Comparison of ENCODE assay signal across 8 cellular contexts in the genomic region with DNA sequence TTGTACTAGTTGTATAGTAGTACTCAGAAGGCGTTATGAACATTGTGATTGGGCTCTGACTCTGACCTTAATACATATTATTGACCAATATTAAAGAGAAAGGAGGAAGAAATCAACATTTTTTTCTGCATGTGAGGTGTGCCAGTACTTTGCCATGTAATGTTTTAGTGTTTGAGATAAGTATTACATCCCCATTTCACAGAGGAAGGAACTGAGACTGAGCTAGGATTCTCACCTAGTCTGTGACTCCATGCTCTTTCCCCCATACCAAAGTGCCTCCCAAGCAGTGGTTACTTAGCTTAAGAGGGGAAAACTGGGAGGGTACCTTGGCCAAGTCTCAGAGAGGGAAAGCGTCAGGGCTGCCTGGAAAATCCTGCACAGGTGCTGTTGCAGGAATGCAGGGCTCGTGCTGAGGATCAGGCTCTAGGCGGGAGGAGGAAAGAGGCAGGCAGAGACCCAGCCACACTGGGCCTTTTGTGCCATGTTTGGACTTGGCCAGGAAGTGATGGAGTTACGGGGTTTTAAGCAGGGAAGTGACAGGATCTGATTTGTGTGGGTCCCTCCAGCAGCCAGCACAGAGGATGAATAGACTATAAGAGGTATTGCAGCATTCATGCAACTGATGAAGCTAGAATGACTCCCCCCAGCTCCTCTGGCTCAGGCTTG. TPM values are rescaled to one million over a fixed set of nuclear protein-coding genes. Genes with fewer than 3 reads are reported as not detected.
DNase-seq lines count a peak whose midpoint lies in the region; ATAC-seq and TF ChIP-seq lines count a peak whose summit lies in the region.

No MANE protein-coding gene starts in this region.

- H3K27ac Mint-ChIP-seq in stimulated activated effector memory CD8-positive, alpha-beta T cell treated with anti-CD3 and anti-CD28 coated beads, Interleukin-12 subunit alpha, Interleukin-12 subunit beta, amount 100 ng/mL, for 72 hours = peak overlapping the region; percentile 95

- in situ Hi-C loops in HAP-1 (cut with MboI; ENCODE audit: low sequenced_read_pairs) = no loop called here

- H3K27me3 ChIP-seq in HAP-1 (ENCODE audit: low read depth) = no peaks in the 10 kb centered on the region

- H3K36me3 Mint-ChIP-seq in stimulated activated effector memory CD8-positive, alpha-beta T cell treated with anti-CD3 and anti-CD28 coated beads, Interleukin-12 subunit alpha, Interleukin-12 subunit beta, amount 100 ng/mL, for 72 hours = peaks cover 100% of the 10 kb centered on the region

- peaks cover 49% of the 10 kb centered on the region for H3K4me1 Mint-ChIP-seq in stimulated activated effector memory CD8-positive, alpha-beta T cell treated with anti-CD3 and anti-CD28 coated beads, Interleukin-12 subunit alpha, Interleukin-12 subunit beta, amount 100 ng/mL, for 72 hours

- peak overlapping the region; percentile 89; the same call in 1 of the 2 replicates for H3K4me3 ChIP-seq in HAP-1
- peak overlapping the region; percentile 74 to 99 for H3K4me3 ChIP-seq in foreskin fibroblast (ENCODE audit: low read depth in 1 of 2, low read length in 2 of 2)

- H3K4me1 ChIP-seq in HAP-1 = peaks cover 14% of the 10 kb centered on the region

- no peaks in the 10 kb centered on the region for H3K9me3 ChIP-seq in HAP-1

- peak overlapping the region; percentile 91 for H3K4me3 Mint-ChIP-seq in stimulated activated effector memory CD8-positive, alpha-beta T cell treated with anti-CD3 and anti-CD28 coated beads, Interleukin-12 subunit alpha, Interleukin-12 subunit beta, amount 100 ng/mL, for 72 hours

- no peak for ATAC-seq in stimulated activated effector memory CD8-positive, alpha-beta T cell treated with anti-CD3 and anti-CD28 coated beads, Interleukin-12 subunit alpha, Interleukin-12 subunit beta, amount 100 ng/mL, for 72 hours
- ATAC-seq in GM19455 (IDR thresholded peaks at IDR 0.05; ENCODE audit: unreplicated experiment) = no peak

- peaks cover 53% of the 10 kb centered on the region for H3K36me3 ChIP-seq in HAP-1 (replicated peaks)

- no peaks in the 10 kb centered on the region for H3K9me3 Mint-ChIP-seq in stimulated activated effector memory CD8-positive, alpha-beta T cell treated with anti-CD3 and anti-CD28 coated beads, Interleukin-12 subunit alpha, Interleukin-12 subunit beta, amount 100 ng/mL, for 72 hours

- DNase-seq in HAP-1 (ENCODE audit: low spot score in 2 of 2) = no peak
- no peak for DNase-seq in foreskin fibroblast
- DNase-seq in stimulated activated effector memory CD8-positive, alpha-beta T cell treated with anti-CD3 and anti-CD28 coated beads, Interleukin-12 subunit alpha, Interleukin-12 subunit beta, amount 100 ng/mL, for 72 hours (ENCODE audit: low spot score in 2 of 2) = no peak
- DNase-seq in foreskin melanocyte = no peak
- DNase-seq in dermis blood vessel endothelial cell = no peak
- no peak for DNase-seq in mucosa of gallbladder (ENCODE audit: low spot score)

- peak overlapping the region; percentile 66; the same call in 1 of the 2 replicates for H3K27ac ChIP-seq in VCaP

- no peak for TF ChIP-seq CTCF in VCaP (conservative IDR thresholded peaks at IDR 0.05)
- no peak for TF ChIP-seq CTCF in foreskin fibroblast (IDR thresholded peaks at IDR 0.05; ENCODE audit: low read depth, low read length)

RNA-seq across cellular contexts. Expression of gene PNKD, which starts 1.7 kb away (rescaled TPM):
- 26.5 and 50.2 TPM in 2 replicates for total RNA-seq in dermis blood vessel endothelial cell
- total RNA-seq in mucosa of gallbladder = 154 TPM

RNA-seq across cellular contexts. Expression of gene AAMP, which starts 2.1 kb away (rescaled TPM):
- 162 and 185 TPM in 2 replicates for total RNA-seq in dermis blood vessel endothelial cell
- 114 TPM for total RNA-seq in mucosa of gallbladder

RNA-seq across cellular contexts. Expression of gene GPBAR1, which starts 11.2 kb away (rescaled TPM):
- total RNA-seq in dermis blood vessel endothelial cell (not detected in 2 replicates), mucosa of gallbladder (49.3 TPM)

RNA-seq across cellular contexts. Expression of gene TMBIM1, which starts 20.3 kb away (rescaled TPM):
- total RNA-seq in dermis blood vessel endothelial cell (134 and 157 TPM in 2 replicates), mucosa of gallbladder (388 TPM)

RNA-seq across cellular contexts. Expression of gene ARPC2, which starts 55.0 kb away (rescaled TPM):
- total RNA-seq in dermis blood vessel endothelial cell (278 and 352 TPM in 2 replicates), mucosa of gallbladder (239 TPM)

Comparison
In these comparisons a context has a peak if more than half of its experiments do, and no peak if none do; other contexts are left out.
1. RNA of gene GPBAR1, which starts 11.2 kb away (total RNA-seq): 49.3 TPM in mucosa of gallbladder (single experiment); not detected in dermis blood vessel endothelial cell; every median in the first group is over 10 times any median in the second.